In genomic region chrX:119292445-119292844, GRCh38 we compare ENCODE assay signal across 1 cellular context.
TF ChIP-seq lines count a peak whose summit lies in the region.

No MANE protein-coding gene starts in this region.

TF ChIP-seq in HCT116, 20 proteins besides CTCF, POLR2A, EP300 and RAD21 (continued from another document):
- TF ChIP-seq REST (IDR thresholded peaks at IDR 0.05; ENCODE audit: low read depth), result no peak
TF ChIP-seq in HCT116: peak in this region for 0.
